Comparison of ENCODE assay signal across 8 cellular contexts in the genomic region with DNA sequence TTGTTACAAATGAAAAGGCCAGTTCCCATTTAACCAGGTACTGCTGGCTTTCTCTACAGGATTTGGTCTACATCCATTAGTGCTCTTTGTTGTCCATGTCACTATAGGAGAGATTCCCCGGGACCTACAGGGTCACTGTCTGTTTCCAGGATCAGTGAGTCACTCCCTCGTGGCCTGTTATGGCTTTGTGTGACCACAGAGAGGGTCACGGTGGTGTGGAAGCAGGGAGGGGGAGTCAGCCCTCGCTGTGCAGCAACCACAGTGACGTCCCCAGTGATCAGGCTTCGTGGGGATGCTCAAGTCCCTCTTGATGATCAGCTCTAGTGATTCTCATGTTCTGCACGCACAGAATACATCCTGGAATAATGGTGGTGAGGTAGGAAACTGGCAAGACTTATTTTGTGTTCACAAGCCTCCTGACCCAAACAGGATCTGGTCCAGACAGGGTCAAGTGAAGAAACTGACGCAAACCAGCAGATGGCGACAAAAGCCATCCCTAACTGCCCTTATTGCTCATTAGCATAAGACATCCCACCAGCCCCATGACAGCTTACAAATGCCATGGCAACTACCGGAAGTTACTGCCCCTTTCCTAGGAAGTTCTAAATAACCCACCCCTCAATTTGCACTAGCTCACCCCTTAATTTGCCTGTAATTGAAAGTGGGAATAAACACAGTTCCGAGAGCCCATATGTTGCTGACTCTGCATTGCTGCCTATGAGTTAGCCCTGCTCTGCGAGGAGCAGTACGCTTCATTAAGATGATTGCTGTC.
DNase-seq lines count a peak whose midpoint lies in the region; ATAC-seq and TF ChIP-seq lines count a peak whose summit lies in the region.

No MANE protein-coding gene starts in this region.

- no peak for TF ChIP-seq EP300 in esophagus muscularis mucosa (IDR thresholded peaks at IDR 0.05)

- intact Hi-C loops in esophagus muscularis mucosa (cut with DNase I), result no loop called here

- 80% methylated on average over 9 of the region's 13 CpGs for WGBS in esophagus muscularis mucosa

- no peak for TF ChIP-seq POLR2A in esophagus muscularis mucosa (IDR thresholded peaks at IDR 0.05; ENCODE audit: low read depth)

- H3K27me3 ChIP-seq in DND-41 (ENCODE audit: insufficient read depth, low read length, poor library complexity), result no peaks in the 10 kb centered on the region
- no peaks in the 10 kb centered on the region for H3K27me3 ChIP-seq in esophagus muscularis mucosa
- H3K27me3 ChIP-seq in osteoblast (ENCODE audit: insufficient read depth, low read length), result no peaks in the 10 kb centered on the region

- H3K9me3 ChIP-seq in DND-41 (ENCODE audit: insufficient read depth, low read length, severe bottlenecking) (no peaks in the 10 kb centered on the region), esophagus muscularis mucosa (no peaks in the 10 kb centered on the region), osteoblast (ENCODE audit: low read depth, low read length) (no peaks in the 10 kb centered on the region)

- no peaks in the 10 kb centered on the region for H3K36me3 ChIP-seq in DND-41 (ENCODE audit: insufficient read depth, low read length)
- H3K36me3 ChIP-seq in esophagus muscularis mucosa, result no peaks in the 10 kb centered on the region
- H3K36me3 ChIP-seq in osteoblast (ENCODE audit: insufficient read depth, low read length), result no peaks in the 10 kb centered on the region

- no peak overlapping the region for H3K27ac ChIP-seq in DND-41 (ENCODE audit: low read length)
- no peak overlapping the region for H3K27ac ChIP-seq in esophagus muscularis mucosa (replicated peaks in 1 of 4)
- H3K27ac ChIP-seq in osteoblast (ENCODE audit: low read depth, low read length), result no peak overlapping the region

- H3K79me2 ChIP-seq in DND-41 (ENCODE audit: insufficient read depth, low read length) (no peaks in the 10 kb centered on the region), osteoblast (ENCODE audit: insufficient read depth, low read length) (no peaks in the 10 kb centered on the region)

- no peak overlapping the region for H3K4me2 ChIP-seq in DND-41 (ENCODE audit: insufficient read depth, low read length)
- peak overlapping the region; percentile 22 for H3K4me2 ChIP-seq in osteoblast (ENCODE audit: insufficient read depth, low read length)

- DNase-seq in A172 (ENCODE audit: low spot score) (peak; percentile 85), DND-41 (peak; percentile 41), RKO (ENCODE audit: low spot score) (peak; percentile 21), esophagus muscularis mucosa (ENCODE audit: extremely low spot score) (peak; percentile 89), osteoblast (ENCODE audit: insufficient read length, low spot score, missing footprints) (peak; percentile 50), GM19238 (ENCODE audit: insufficient read length, low spot score) (no peak)

- ATAC-seq in DND-41 (ENCODE audit: insufficient read depth, low read depth) (peak; percentile 80), HG03103 (IDR thresholded peaks at IDR 0.05; ENCODE audit: low read depth, unreplicated experiment) (peak; percentile 70), HG03460 (IDR thresholded peaks at IDR 0.05; ENCODE audit: unreplicated experiment) (no peak)

- H3K9ac ChIP-seq in DND-41 (ENCODE audit: low read depth, low read length), result no peak overlapping the region

- peak; percentile 67 for TF ChIP-seq CTCF in DND-41 (IDR thresholded peaks at IDR 0.05; ENCODE audit: borderline replicate concordance, extremely low read depth, low read length, poor library complexity, severe bottlenecking)
- peak in 1 of 3 experiments; percentile 8 for TF ChIP-seq CTCF in esophagus muscularis mucosa (IDR thresholded peaks at IDR 0.05)
- TF ChIP-seq CTCF in osteoblast (IDR thresholded peaks at IDR 0.05; ENCODE audit: extremely low read depth, low read depth, low read length), result peak; percentile 66

- H2AFZ ChIP-seq in DND-41 (ENCODE audit: low read depth, low read length), result no peak overlapping the region
- H2AFZ ChIP-seq in osteoblast (ENCODE audit: low read length), result peak overlapping the region; percentile 33

- no peaks in the 10 kb centered on the region for H3K4me1 ChIP-seq in DND-41 (ENCODE audit: insufficient read depth, low read length)
- peaks cover 0 to 4% (median 0%) of the 10 kb centered on the region in 4 donors for H3K4me1 ChIP-seq in esophagus muscularis mucosa
- H3K4me1 ChIP-seq in osteoblast (ENCODE audit: insufficient read depth, low read length), result no peaks in the 10 kb centered on the region

- H4K20me1 ChIP-seq in DND-41 (ENCODE audit: insufficient read depth, low read length) (no peaks in the 10 kb centered on the region), osteoblast (ENCODE audit: insufficient read depth, low read length) (no peaks in the 10 kb centered on the region)

- H3K4me3 ChIP-seq in DND-41 (ENCODE audit: low read depth in 1 of 2, low read length in 2 of 2) (no peak overlapping the region), esophagus muscularis mucosa (no peak overlapping the region), osteoblast (ENCODE audit: insufficient read depth, low read length) (no peak overlapping the region)
